13 cellular contexts compared by ENCODE assay signal in the genomic region with DNA sequence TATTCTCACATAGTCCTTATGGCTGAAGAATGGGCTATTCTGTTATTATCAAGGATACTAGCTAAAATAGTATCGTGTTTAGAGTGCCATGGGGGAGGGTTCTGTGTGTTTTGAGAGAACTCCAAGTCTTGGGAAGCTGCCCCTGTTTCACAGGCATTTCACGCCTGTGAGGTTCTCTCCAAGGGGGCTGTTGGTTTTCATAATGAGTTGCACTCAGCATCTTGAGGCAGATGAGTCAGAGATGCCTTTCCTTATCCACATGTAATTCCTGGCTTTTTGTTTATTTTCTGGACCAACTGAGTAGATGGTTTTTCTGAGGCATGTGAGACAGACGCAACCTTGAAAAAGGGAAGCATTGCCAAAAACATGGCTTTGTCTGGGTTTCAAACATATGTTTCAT.
DNase-seq lines count a peak whose midpoint lies in the region; ATAC-seq and TF ChIP-seq lines count a peak whose summit lies in the region.
"Had no signal": no experiment of that assay in that cellular context is flagged by ENCODE, and none has a peak within 500 bp of the region (broad histone marks: within the 10 kb centered on the region; RNA-seq: fewer than 3 reads in every experiment).

No MANE protein-coding gene starts in this region.

- H3K27ac ChIP-seq in SJCRH30: no peak overlapping the region
- H3K27ac ChIP-seq: sigmoid colon had no signal

- H3K4me1 ChIP-seq in SJCRH30: no peaks in the 10 kb centered on the region

- DNase-seq in AG04449 (ENCODE audit: low read depth, low spot score): peak; percentile 98
- DNase-seq in HK-2 (ENCODE audit: unreplicated experiment): peak; percentile 6
- DNase-seq in cardiac fibroblast (ENCODE audit: low read depth in 2 of 2): peak; percentile 65 to 89
- no peak for DNase-seq in left lobe of liver (ENCODE audit: low spot score)
- DNase-seq in SJCRH30: no peak
- no peak for DNase-seq in NOMO-1 treated with dmso at 0.1 percent for 144 hours (lab: John Stamatoyannopoulos, UW; ENCODE audit: unreplicated experiment)
- DNase-seq: RPMI8226, sigmoid colon, T-helper 9 cell, trophoblast cell had no signal

- ATAC-seq in left lobe of liver: peak; percentile 40
- no peak for ATAC-seq in GM21528 (IDR thresholded peaks at IDR 0.05; ENCODE audit: low FRiP score, unreplicated experiment)
- no peak for ATAC-seq in GM18511 (IDR thresholded peaks at IDR 0.05; ENCODE audit: unreplicated experiment)
- ATAC-seq: activated naive CD4-positive, alpha-beta T cell treated with anti-CD3 and anti-CD28 coated beads, Interleukin-2, amount 50 U/mL, for 72 hours had no signal

- TF ChIP-seq CTCF in AG04449 (IDR thresholded peaks at IDR 0.05; ENCODE audit: insufficient read depth, low read length, missing control alignments) (no peak), cardiac fibroblast (IDR thresholded peaks at IDR 0.05; ENCODE audit: low read depth, low read length) (no peak)

- H3K9me3 ChIP-seq in SJCRH30 (replicated peaks): no peaks in the 10 kb centered on the region
- H3K9me3 ChIP-seq: sigmoid colon had no signal

- POLR2A ChIA-PET in AG04449 (lab: Yijun Ruan, JAX): no interaction called here

- no peaks in the 10 kb centered on the region for H3K36me3 ChIP-seq in SJCRH30
- H3K36me3 ChIP-seq: sigmoid colon had no signal

- CTCF ChIA-PET in AG04449 (lab: Yijun Ruan, JAX): interaction anchor here (1.0 kb wide), 1 partner anchor 18 kb away, joined by 3 read pairs; no protein-coding TSS in a partner anchor

- no peaks in the 10 kb centered on the region for H3K27me3 ChIP-seq in SJCRH30
- H3K27me3 ChIP-seq: sigmoid colon had no signal

- H3K4me3 ChIP-seq in AG04449 (ENCODE audit: low read depth, low read length) (no peak overlapping the region), cardiac fibroblast (replicated peaks in 1 of 2; ENCODE audit: low read depth in 2 of 2, low read length in 2 of 2) (no peak overlapping the region), SJCRH30 (no peak overlapping the region)
- H3K4me3 ChIP-seq: sigmoid colon had no signal

Comparison
In these comparisons a context has a peak if more than half of its experiments do, and no peak if none do; other contexts are left out.
1. DNase-seq: peak in AG04449 (single experiment), HK-2 (single experiment) and cardiac fibroblast (2 of 2); none in left lobe of liver (single experiment), SJCRH30 (0 of 2) and NOMO-1 treated with dmso at 0.1 percent for 144 hours (single experiment).